Comparison of ENCODE assay signal across 16 cellular contexts in genomic region chr12:113238309-113238708, GRCh38. TPM values are rescaled to one million over a fixed set of nuclear protein-coding genes. Genes with fewer than 3 reads are reported as not detected.
DNase-seq lines count a peak whose midpoint lies in the region; FAIRE-seq and TF ChIP-seq lines count a peak whose summit lies in the region.
"Had no signal": no experiment of that assay in that cellular context is flagged by ENCODE, and none has a peak within 500 bp of the region (broad histone marks: within the 10 kb centered on the region; RNA-seq: fewer than 3 reads in every experiment).

No MANE protein-coding gene starts in this region.

- H2BK5ac ChIP-seq in mesenchymal stem cell (ENCODE audit: low read depth, low read length, poor library complexity, severe bottlenecking), result no peak overlapping the region

- H3K4me3 Mint-ChIP-seq in activated T-cell treated with anti-CD3 and anti-CD28 coated beads, Interleukin-2, amount 50 U/mL, for 24 hours, result no peak overlapping the region
- no peak overlapping the region for H3K4me3 Mint-ChIP-seq in type B pancreatic cell

- H2AK5ac ChIP-seq in mesenchymal stem cell (ENCODE audit: low read length, severe bottlenecking), result peak overlapping the region; percentile 58

- TF ChIP-seq CTCF in type B pancreatic cell (conservative IDR thresholded peaks at IDR 0.05), result no peak

- no peak overlapping the region for H3K14ac ChIP-seq in mesenchymal stem cell (ENCODE audit: low read length in 2 of 2)

- H3K23ac ChIP-seq in mesenchymal stem cell (ENCODE audit: low read length in 2 of 2), result no peak overlapping the region

- H3K9me3 Mint-ChIP-seq in activated T-cell treated with anti-CD3 and anti-CD28 coated beads, Interleukin-2, amount 50 U/mL, for 24 hours, result no peaks in the 10 kb centered on the region
- no peaks in the 10 kb centered on the region for H3K9me3 Mint-ChIP-seq in type B pancreatic cell

- H3K18ac ChIP-seq in mesenchymal stem cell (ENCODE audit: low read depth in 1 of 2, low read length in 2 of 2), result no peak overlapping the region

- no peaks in the 10 kb centered on the region for H3K27me3 Mint-ChIP-seq in activated T-cell treated with anti-CD3 and anti-CD28 coated beads, Interleukin-2, amount 50 U/mL, for 24 hours
- H3K27me3 Mint-ChIP-seq in type B pancreatic cell, result no peaks in the 10 kb centered on the region

- H3K4me1 ChIP-seq in mesenchymal stem cell (ENCODE audit: control insufficient read depth, insufficient read depth, low read depth, low read length), result peaks cover 48% of the 10 kb centered on the region

- peaks cover 80% of the 10 kb centered on the region for H3K36me3 Mint-ChIP-seq in activated T-cell treated with anti-CD3 and anti-CD28 coated beads, Interleukin-2, amount 50 U/mL, for 24 hours (ENCODE audit: low read depth)
- peaks cover 27% of the 10 kb centered on the region for H3K36me3 Mint-ChIP-seq in type B pancreatic cell

- no peak overlapping the region for H2BK120ac ChIP-seq in mesenchymal stem cell (ENCODE audit: low read depth, low read length)

- 60% methylated on average over 2 of the region's 3 CpGs for WGBS in mesenchymal stem cell

- H3K27ac Mint-ChIP-seq in activated T-cell treated with anti-CD3 and anti-CD28 coated beads, Interleukin-2, amount 50 U/mL, for 24 hours, result peak overlapping the region; percentile 68
- H3K27ac Mint-ChIP-seq in type B pancreatic cell, result peak overlapping the region; percentile 100

- no peak for FAIRE-seq in frontal cortex (lab: Jason Lieb, UNC)
- FAIRE-seq: colon, keratinocyte, urothelium cell line had no signal

- H3K4me1 Mint-ChIP-seq in activated T-cell treated with anti-CD3 and anti-CD28 coated beads, Interleukin-2, amount 50 U/mL, for 24 hours (ENCODE audit: low read depth), result peaks cover 24% of the 10 kb centered on the region
- peaks cover 43% of the 10 kb centered on the region for H3K4me1 Mint-ChIP-seq in type B pancreatic cell (ENCODE audit: unreplicated experiment)

- H2BK15ac ChIP-seq in mesenchymal stem cell (ENCODE audit: low read depth, poor library complexity, severe bottlenecking), result no peak overlapping the region

- H3K9me3 ChIP-seq in mesenchymal stem cell (ENCODE audit: control insufficient read depth, low read length), result no peaks in the 10 kb centered on the region
- H3K9me3 ChIP-seq: esophagus muscularis mucosa had no signal

- no peak for DNase-seq in activated T-cell treated with anti-CD3 and anti-CD28 coated beads, Interleukin-2, amount 50 U/mL, for 24 hours
- DNase-seq in activated T-cell treated with anti-CD3 and anti-CD28 coated beads, Interleukin-2, amount 50 U/mL, for 1 hour, result no peak
- DNase-seq in mesenchymal stem cell (no peak), type B pancreatic cell (ENCODE audit: extremely low spot score, unreplicated experiment) (no peak), frontal cortex (ENCODE audit: low spot score in 2 of 2) (no peak), NOMO-1 treated with DMSO at 0.1 percent for 48 hours (lab: John Stamatoyannopoulos, UW; ENCODE audit: unreplicated experiment) (no peak)
- no peak for DNase-seq in activated naive CD4-positive, alpha-beta T cell treated with anti-CD3 and anti-CD28 coated beads, Interleukin-2, amount 50 U/mL, for 16 hours
- DNase-seq: activated gamma-delta T cell, NCI-H1048, NCI-H2107, NCI-H524 treated with DMSO at 0.1 percent for 48 hours had no signal

- H4K91ac ChIP-seq in mesenchymal stem cell (ENCODE audit: low read length), result no peak overlapping the region

- no peak overlapping the region for H3K4me3 ChIP-seq in mesenchymal stem cell (ENCODE audit: insufficient read depth in 1 of 2, low read depth in 1 of 2, low read length in 2 of 2)
- H3K4me3 ChIP-seq: esophagus muscularis mucosa had no signal

- H2AFZ ChIP-seq in mesenchymal stem cell (ENCODE audit: low read depth, low read length), result no peak overlapping the region

- H3K4me2 ChIP-seq in mesenchymal stem cell (ENCODE audit: low read length, poor library complexity, severe bottlenecking), result no peak overlapping the region

- peak overlapping the region; percentile 10 for H3K27ac ChIP-seq in cingulate gyrus (ENCODE audit: low read depth, low read length)
- H3K27ac ChIP-seq in mesenchymal stem cell (ENCODE audit: low read length, poor library complexity, severe bottlenecking), result no peak overlapping the region
- H3K27ac ChIP-seq: esophagus muscularis mucosa had no signal

- peaks cover 6% of the 10 kb centered on the region for H3K79me1 ChIP-seq in mesenchymal stem cell (replicated peaks; ENCODE audit: low read length, poor library complexity, severe bottlenecking)

- no peaks in the 10 kb centered on the region for H3K27me3 ChIP-seq in mesenchymal stem cell (ENCODE audit: control insufficient read depth in 1 of 2, insufficient read depth in 1 of 2, low read length in 2 of 2)
- H3K27me3 ChIP-seq: esophagus muscularis mucosa had no signal

- H3K9ac ChIP-seq in mesenchymal stem cell (ENCODE audit: low read length), result no peak overlapping the region

- no peak overlapping the region for H2BK12ac ChIP-seq in mesenchymal stem cell (ENCODE audit: low read length in 2 of 2)

- no peak overlapping the region for H4K8ac ChIP-seq in mesenchymal stem cell (ENCODE audit: low read length)

- no peak overlapping the region for H3K4ac ChIP-seq in mesenchymal stem cell (ENCODE audit: low read depth in 1 of 2, low read length in 2 of 2)

- H3K36me3 ChIP-seq in mesenchymal stem cell (ENCODE audit: control insufficient read depth in 1 of 2, insufficient read depth in 2 of 2, low read depth in 1 of 2, low read length in 2 of 2), result peaks cover 4 to 34% of the 10 kb centered on the region in 2 experiments

RNA-seq across cellular contexts. Expression of gene TPCN1, which starts 17.0 kb away (rescaled TPM):
- 57.5 TPM for polyA plus RNA-seq in mesenchymal stem cell (2013, experiment 1 of 2)
- polyA plus RNA-seq in mesenchymal stem cell (2013, experiment 2 of 2), result 58.5 TPM
- 55.6 and 103 TPM in 2 replicates for total RNA-seq in type B pancreatic cell (ENCODE audit: low replicate concordance)
- total RNA-seq in frontal cortex, result 2.4 TPM

RNA-seq across cellular contexts. Expression of gene RITA1, which starts 52.8 kb away (rescaled TPM):
- polyA plus RNA-seq in mesenchymal stem cell (2013, experiment 1 of 2), result 15.4 TPM
- polyA plus RNA-seq in mesenchymal stem cell (2013, experiment 2 of 2), result 14.6 TPM
- 19.0 and 21.7 TPM in 2 replicates for total RNA-seq in type B pancreatic cell (ENCODE audit: low replicate concordance)
- 10.2 TPM for total RNA-seq in frontal cortex

RNA-seq across cellular contexts. Expression of gene DDX54, which starts 53.0 kb away (rescaled TPM):
- polyA plus RNA-seq in mesenchymal stem cell (2013, experiment 1 of 2), result 34.2 TPM
- polyA plus RNA-seq in mesenchymal stem cell (2013, experiment 2 of 2), result 36.4 TPM
- total RNA-seq in type B pancreatic cell (ENCODE audit: low replicate concordance) (53.9 and 66.1 TPM in 2 replicates), frontal cortex (11.0 TPM)

Comparison
In these comparisons a context has a peak if more than half of its experiments do, and no peak if none do; other contexts are left out.
1. RNA of gene TPCN1, which starts 17.0 kb away (total RNA-seq): 55.6 to 103 TPM in type B pancreatic cell; 2.4 TPM in frontal cortex (single experiment); every median in the first group is over 10 times any median in the second.